In genomic region chr10:45589009-45589408, GRCh38 we compare ENCODE assay signal across 18 cellular contexts.
DNase-seq lines count a peak whose midpoint lies in the region; ATAC-seq and TF ChIP-seq lines count a peak whose summit lies in the region.
"Had no signal": no experiment of that assay in that cellular context is flagged by ENCODE, and none has a peak within 500 bp of the region (broad histone marks: within the 10 kb centered on the region; RNA-seq: fewer than 3 reads in every experiment).

No MANE protein-coding gene starts in this region.

- peak; percentile 76 for ATAC-seq in left lobe of liver
- peak; percentile 42 for ATAC-seq in mucosa of descending colon
- ATAC-seq: GM12878 had no signal

- DNase-seq in left lobe of liver (ENCODE audit: low spot score) (no peak), mucosa of descending colon (no peak), T-helper 2 cell (no peak), D341Med (ENCODE audit: low spot score) (no peak), NCI-H1417 (lab: John Stamatoyannopoulos, UW) (no peak)
- DNase-seq: 8988T; ACHN; BE2C; C1 segment of cervical spinal cord; CD4-positive, alpha-beta memory T cell; CD4-positive, CD25-positive, alpha-beta regulatory T cell; CD8-positive, alpha-beta memory T cell; COR-L47; DMS79 treated with DMSO at 0.1 percent for 48 hours; GF-D8 had no signal

- H3K4me1 ChIP-seq in liver (ENCODE audit: control insufficient read depth in 4 of 4, insufficient read depth in 4 of 4, low read length in 3 of 4) (peaks cover 2 to 22% (median 13%) of the 10 kb centered on the region in 4 donors), mucosa of descending colon (ENCODE audit: low read depth) (peaks cover 12% of the 10 kb centered on the region)
- H3K4me1 ChIP-seq: BE2C had no signal

- H3K4me3 ChIP-seq in liver (ENCODE audit: low read depth in 1 of 3, low read length in 3 of 3) (no peak overlapping the region), mucosa of descending colon (no peak overlapping the region)
- H3K4me3 ChIP-seq: BLaER1, GM12878 had no signal

- TF ChIP-seq RAD21 in liver (IDR thresholded peaks at IDR 0.05) = no peak

- no peaks in the 10 kb centered on the region for H3K27me3 ChIP-seq in liver (ENCODE audit: control insufficient read depth in 4 of 4, insufficient read depth in 4 of 4, low read length in 3 of 4)
- H3K27me3 ChIP-seq: BE2C, BLaER1 had no signal

- no peak overlapping the region for H3K9ac ChIP-seq in liver (ENCODE audit: low read depth in 1 of 2, low read length in 2 of 2)
- H3K9ac ChIP-seq: BLaER1 had no signal

- no peak overlapping the region for H3K27ac ChIP-seq in liver (ENCODE audit: low read depth in 1 of 2, low read length in 2 of 2)
- H3K27ac ChIP-seq: BLaER1 had no signal

- intact Hi-C loops in mucosa of descending colon (cut with DNase I, micrococcal nuclease) = no loop called here

- peaks cover 0 to 2% (median 0%) of the 10 kb centered on the region in 4 donors for H3K9me3 ChIP-seq in liver (ENCODE audit: control insufficient read depth in 4 of 4, low read length in 3 of 4)
- H3K9me3 ChIP-seq in mucosa of descending colon = peaks cover 7% of the 10 kb centered on the region
- H3K9me3 ChIP-seq: BE2C had no signal

- TF ChIP-seq CTCF in liver (IDR thresholded peaks at IDR 0.05; ENCODE audit: low read depth, low read length, missing input control) (no peak), mucosa of descending colon (IDR thresholded peaks at IDR 0.05) (no peak)

- H3K36me3 ChIP-seq in liver (ENCODE audit: control insufficient read depth in 4 of 4, insufficient read depth in 3 of 4, low read depth in 1 of 4, low read length in 3 of 4) = peaks cover 0 to 2% (median 0%) of the 10 kb centered on the region in 4 donors
- H3K36me3 ChIP-seq in mucosa of descending colon (ENCODE audit: low read depth) = no peaks in the 10 kb centered on the region
- H3K36me3 ChIP-seq: BE2C had no signal

TF ChIP-seq in liver, 16 proteins besides CTCF, POLR2A, EP300 and RAD21:
- TF ChIP-seq ATF3 (IDR thresholded peaks at IDR 0.05) (no peak), TAF1 (conservative IDR thresholded peaks at IDR 0.05) (no peak), HNF4A (conservative IDR thresholded peaks at IDR 0.05) (peak; percentile 60 to 73), MAX (IDR thresholded peaks at IDR 0.05) (no peak), ZBTB33 (IDR thresholded peaks at IDR 0.05) (no peak), NR2F2 (IDR thresholded peaks at IDR 0.05) (no peak), FOXA1 (IDR thresholded peaks at IDR 0.05) (no peak), EGR1 (IDR thresholded peaks at IDR 0.05; ENCODE audit: low read depth in 2 of 2) (no peak), JUND (IDR thresholded peaks at IDR 0.05) (no peak), HNF4G (IDR thresholded peaks at IDR 0.05) (peak; percentile 15), GABPA (IDR thresholded peaks at IDR 0.05 in 1 of 2, conservative IDR thresholded peaks at IDR 0.05 in 1 of 2) (no peak), SP1 (IDR thresholded peaks at IDR 0.05) (peak; percentile 19), FOXA2 (IDR thresholded peaks at IDR 0.05) (no peak), YY1 (IDR thresholded peaks at IDR 0.05) (no peak), RXRA (IDR thresholded peaks at IDR 0.05) (no peak)
- TF ChIP-seq, protein P1, sequence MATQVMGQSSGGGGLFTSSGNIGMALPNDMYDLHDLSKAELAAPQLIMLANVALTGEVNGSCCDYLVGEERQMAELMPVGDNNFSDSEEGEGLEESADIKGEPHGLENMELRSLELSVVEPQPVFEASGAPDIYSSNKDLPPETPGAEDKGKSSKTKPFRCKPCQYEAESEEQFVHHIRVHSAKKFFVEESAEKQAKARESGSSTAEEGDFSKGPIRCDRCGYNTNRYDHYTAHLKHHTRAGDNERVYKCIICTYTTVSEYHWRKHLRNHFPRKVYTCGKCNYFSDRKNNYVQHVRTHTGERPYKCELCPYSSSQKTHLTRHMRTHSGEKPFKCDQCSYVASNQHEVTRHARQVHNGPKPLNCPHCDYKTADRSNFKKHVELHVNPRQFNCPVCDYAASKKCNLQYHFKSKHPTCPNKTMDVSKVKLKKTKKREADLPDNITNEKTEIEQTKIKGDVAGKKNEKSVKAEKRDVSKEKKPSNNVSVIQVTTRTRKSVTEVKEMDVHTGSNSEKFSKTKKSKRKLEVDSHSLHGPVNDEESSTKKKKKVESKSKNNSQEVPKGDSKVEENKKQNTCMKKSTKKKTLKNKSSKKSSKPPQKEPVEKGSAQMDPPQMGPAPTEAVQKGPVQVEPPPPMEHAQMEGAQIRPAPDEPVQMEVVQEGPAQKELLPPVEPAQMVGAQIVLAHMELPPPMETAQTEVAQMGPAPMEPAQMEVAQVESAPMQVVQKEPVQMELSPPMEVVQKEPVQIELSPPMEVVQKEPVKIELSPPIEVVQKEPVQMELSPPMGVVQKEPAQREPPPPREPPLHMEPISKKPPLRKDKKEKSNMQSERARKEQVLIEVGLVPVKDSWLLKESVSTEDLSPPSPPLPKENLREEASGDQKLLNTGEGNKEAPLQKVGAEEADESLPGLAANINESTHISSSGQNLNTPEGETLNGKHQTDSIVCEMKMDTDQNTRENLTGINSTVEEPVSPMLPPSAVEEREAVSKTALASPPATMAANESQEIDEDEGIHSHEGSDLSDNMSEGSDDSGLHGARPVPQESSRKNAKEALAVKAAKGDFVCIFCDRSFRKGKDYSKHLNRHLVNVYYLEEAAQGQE (IDR thresholded peaks at IDR 0.05) = no peak
